Comparison of ENCODE assay signal across 19 cellular contexts in genomic region chr14:104243200-104243599, GRCh38.
A peak's percentile ranks its signal among the peaks of the same experiment; 100 is the strongest.
DNase-seq lines count a peak whose midpoint lies in the region; ATAC-seq, FAIRE-seq and TF ChIP-seq lines count a peak whose summit lies in the region.
"Had no signal": no experiment of that assay in that cellular context is flagged by ENCODE, and none has a peak within 500 bp of the region (broad histone marks: within the 10 kb centered on the region; RNA-seq: fewer than 3 reads in every experiment).

No MANE protein-coding gene starts in this region.

- H3K9ac ChIP-seq in endodermal cell (ENCODE audit: extremely low read depth, low read length, poor library complexity, severe bottlenecking): no peak overlapping the region

- TF ChIP-seq POLR2A in H54 (IDR thresholded peaks at IDR 0.05; ENCODE audit: low read depth, low read length): no peak

- no peak overlapping the region for H3K27ac ChIP-seq in endodermal cell (ENCODE audit: low read depth, low read length)
- H3K27ac ChIP-seq: 22Rv1, A549, C4-2B had no signal

- no peaks in the 10 kb centered on the region for H3K27me3 ChIP-seq in endodermal cell (ENCODE audit: control insufficient read depth, insufficient read depth, low read length, poor library complexity, severe bottlenecking)

- H3K27ac Mint-ChIP-seq in activated T-cell treated with anti-CD3 and anti-CD28 coated beads, Interleukin-2, amount 50 U/mL, for 24 hours: no peak overlapping the region
- H3K27ac Mint-ChIP-seq in endodermal cell (no peak overlapping the region), type B pancreatic cell (no peak overlapping the region)
- H3K27ac Mint-ChIP-seq in stimulated activated naive B cell treated with anti-CD40 and anti-IgM and Interleukin-4, amounts not matched to agents 10 μg/mL and 1 μg/mL and 100 μg/mL, for 72 hours: no peak overlapping the region
- H3K27ac Mint-ChIP-seq: CD4-positive, alpha-beta T cell; GM23338 had no signal

- H3K4me3 Mint-ChIP-seq in activated T-cell treated with anti-CD3 and anti-CD28 coated beads, Interleukin-2, amount 50 U/mL, for 24 hours: no peak overlapping the region
- H3K4me3 Mint-ChIP-seq in endodermal cell (no peak overlapping the region), type B pancreatic cell (no peak overlapping the region)
- H3K4me3 Mint-ChIP-seq in stimulated activated naive B cell treated with anti-CD40 and anti-IgM and Interleukin-4, amounts not matched to agents 10 μg/mL and 1 μg/mL and 100 μg/mL, for 72 hours: no peak overlapping the region
- H3K4me3 Mint-ChIP-seq: CD4-positive, alpha-beta T cell; GM23338 had no signal

- H3K27me3 Mint-ChIP-seq in activated T-cell treated with anti-CD3 and anti-CD28 coated beads, Interleukin-2, amount 50 U/mL, for 24 hours: peaks cover 10% of the 10 kb centered on the region
- no peaks in the 10 kb centered on the region for H3K27me3 Mint-ChIP-seq in endodermal cell (ENCODE audit: insufficient read depth)
- no peaks in the 10 kb centered on the region for H3K27me3 Mint-ChIP-seq in type B pancreatic cell
- peaks cover 21 to 24% of the 10 kb centered on the region in 2 donors for H3K27me3 Mint-ChIP-seq in stimulated activated naive B cell treated with anti-CD40 and anti-IgM and Interleukin-4, amounts not matched to agents 10 μg/mL and 1 μg/mL and 100 μg/mL, for 72 hours

- H3K4me3 ChIP-seq in endodermal cell (ENCODE audit: low read length): no peak overlapping the region
- H3K4me3 ChIP-seq: A549, GM23338 had no signal

- no peak for FAIRE-seq in H54 (lab: Jason Lieb, UNC)
- FAIRE-seq: A549 had no signal

- TF ChIP-seq CTCF in endodermal cell (conservative IDR thresholded peaks at IDR 0.05) (no peak), type B pancreatic cell (conservative IDR thresholded peaks at IDR 0.05) (no peak)

- no peaks in the 10 kb centered on the region for H3K4me1 ChIP-seq in endodermal cell (ENCODE audit: control insufficient read depth, insufficient read depth, low read length)
- H3K4me1 ChIP-seq: A549, Caco-2 had no signal

- no peaks in the 10 kb centered on the region for H3K36me3 Mint-ChIP-seq in activated T-cell treated with anti-CD3 and anti-CD28 coated beads, Interleukin-2, amount 50 U/mL, for 24 hours (ENCODE audit: low read depth)
- H3K36me3 Mint-ChIP-seq in endodermal cell (ENCODE audit: low read depth) (no peaks in the 10 kb centered on the region), type B pancreatic cell (no peaks in the 10 kb centered on the region)
- H3K36me3 Mint-ChIP-seq in stimulated activated naive B cell treated with anti-CD40 and anti-IgM and Interleukin-4, amounts not matched to agents 10 μg/mL and 1 μg/mL and 100 μg/mL, for 72 hours: peaks cover 0 to 2% of the 10 kb centered on the region in 2 donors

- H3K9me3 ChIP-seq in endodermal cell (ENCODE audit: control insufficient read depth, low read length): peaks cover 8% of the 10 kb centered on the region
- H3K9me3 ChIP-seq: A549 had no signal

- ATAC-seq in stimulated activated naive B cell treated with anti-CD40 and anti-IgM and Interleukin-4, amounts not matched to agents 10 μg/mL and 1 μg/mL and 100 μg/mL, for 72 hours (replicated peaks): no peak
- ATAC-seq: A549, GM23338, HCT116 had no signal

- H3K9me3 Mint-ChIP-seq in activated T-cell treated with anti-CD3 and anti-CD28 coated beads, Interleukin-2, amount 50 U/mL, for 24 hours: no peaks in the 10 kb centered on the region
- H3K9me3 Mint-ChIP-seq in endodermal cell: peaks cover 25% of the 10 kb centered on the region
- no peaks in the 10 kb centered on the region for H3K9me3 Mint-ChIP-seq in type B pancreatic cell
- peaks cover 6% of the 10 kb centered on the region in 2 donors for H3K9me3 Mint-ChIP-seq in stimulated activated naive B cell treated with anti-CD40 and anti-IgM and Interleukin-4, amounts not matched to agents 10 μg/mL and 1 μg/mL and 100 μg/mL, for 72 hours
- H3K9me3 Mint-ChIP-seq: CD4-positive, alpha-beta T cell had no signal

- WGBS in endodermal cell (ENCODE audit: insufficient coverage in 1 of 2, insufficient read length in 1 of 2), 2 experiments: 70 to 91% methylated on average over 1 of the region's 1 CpG

- no peaks in the 10 kb centered on the region for H3K4me1 Mint-ChIP-seq in activated T-cell treated with anti-CD3 and anti-CD28 coated beads, Interleukin-2, amount 50 U/mL, for 24 hours (ENCODE audit: low read depth)
- no peaks in the 10 kb centered on the region for H3K4me1 Mint-ChIP-seq in endodermal cell
- peaks cover 13% of the 10 kb centered on the region for H3K4me1 Mint-ChIP-seq in type B pancreatic cell (ENCODE audit: unreplicated experiment)
- H3K4me1 Mint-ChIP-seq in stimulated activated naive B cell treated with anti-CD40 and anti-IgM and Interleukin-4, amounts not matched to agents 10 μg/mL and 1 μg/mL and 100 μg/mL, for 72 hours: no peaks in the 10 kb centered on the region

- no peaks in the 10 kb centered on the region for H3K36me3 ChIP-seq in endodermal cell (ENCODE audit: control insufficient read depth, insufficient read depth, low read length)

- DNase-seq in activated T-cell treated with anti-CD3 and anti-CD28 coated beads, Interleukin-2, amount 50 U/mL, for 1 hour: peak; percentile 5
- no peak for DNase-seq in activated T-cell treated with anti-CD3 and anti-CD28 coated beads, Interleukin-2, amount 50 U/mL, for 24 hours
- DNase-seq in D341Med (ENCODE audit: low spot score) (peak; percentile 9), endodermal cell (peak; percentile 10), type B pancreatic cell (ENCODE audit: extremely low spot score, unreplicated experiment) (peak; percentile 32), H54 (ENCODE audit: insufficient read length, low spot score) (no peak)
- no peak for DNase-seq in stimulated activated naive B cell treated with anti-CD40 and anti-IgM and Interleukin-4, amounts not matched to agents 10 μg/mL and 1 μg/mL and 100 μg/mL, for 72 hours
- DNase-seq: AML-193; CD4-positive, alpha-beta T cell; DMS153; DMS79; GF-D8; H7 had no signal

Comparison
In these comparisons a context has a peak if more than half of its experiments do, and no peak if none do; other contexts are left out.
1. DNase-seq: peak in activated T-cell treated with anti-CD3 and anti-CD28 coated beads, Interleukin-2, amount 50 U/mL, for 1 hour (single experiment), D341Med (single experiment), endodermal cell (single experiment) and type B pancreatic cell (single experiment); none in activated T-cell treated with anti-CD3 and anti-CD28 coated beads, Interleukin-2, amount 50 U/mL, for 24 hours (single experiment), stimulated activated naive B cell treated with anti-CD40 and anti-IgM and Interleukin-4, amounts not matched to agents 10 μg/mL and 1 μg/mL and 100 μg/mL, for 72 hours (single experiment) and H54 (single experiment).